In genomic region chr7:13185139-13185538, GRCh38 we compare ENCODE assay signal across 28 cellular contexts.
"Had no signal": no experiment of that assay in that cellular context is flagged by ENCODE, and none has a peak within 500 bp of the region (broad histone marks: within the 10 kb centered on the region; RNA-seq: fewer than 3 reads in every experiment).

No MANE protein-coding gene starts in this region.

- H3K9me3 ChIP-seq: esophagus muscularis mucosa, gastrocnemius medialis, heart left ventricle had no signal

- H3K4me1 ChIP-seq: foreskin keratinocyte had no signal

- H3K9me3 Mint-ChIP-seq: activated CD4-positive, alpha-beta memory T cell treated with anti-CD3 and anti-CD28 coated beads, Interleukin-2, amount 10 ng/mL, durations not matched to agents 7 days and 5 days; activated CD4-positive, alpha-beta T cell treated with anti-CD3 and anti-CD28 coated beads, Interleukin-2, amount 10 ng/mL, durations not matched to agents 7 days and 5 days; activated T-cell treated with anti-CD3 and anti-CD28 coated beads, Interleukin-2, amount 50 U/mL, for 4 hours; activated T-helper 17 cell treated with anti-CD3 and anti-CD28 coated beads, Interleukin-2, amount 50 U/mL, for 72 hours; central memory CD8-positive, alpha-beta T cell; dendritic cell treated with granulocyte-macrophage colony-stimulating factor and Interleukin-4, amounts not matched to agents 40 ng/mL and 50 ng/mL, for 4 days had no signal

- H3K36me3 Mint-ChIP-seq: activated naive CD8-positive, alpha-beta T cell had no signal

- H3K4me1 Mint-ChIP-seq: activated CD4-positive, alpha-beta memory T cell treated with anti-CD3 and anti-CD28 coated beads, Interleukin-2, amount 10 ng/mL, durations not matched to agents 7 days and 5 days; activated CD4-positive, alpha-beta T cell treated with anti-CD3 and anti-CD28 coated beads, Interleukin-2, amount 10 ng/mL, durations not matched to agents 7 days and 5 days; activated T-helper 17 cell treated with anti-CD3 and anti-CD28 coated beads, Interleukin-2, amount 50 U/mL, for 72 hours; central memory CD8-positive, alpha-beta T cell had no signal

- H3K27ac ChIP-seq: brain microvascular endothelial cell, coronary artery, dorsolateral prefrontal cortex, esophagus muscularis mucosa, foreskin keratinocyte, gastrocnemius medialis, heart left ventricle had no signal

- DNase-seq: activated CD4-positive, alpha-beta memory T cell treated with anti-CD3 and anti-CD28 coated beads, Interleukin-2, amount 10 ng/mL, durations not matched to agents 7 days and 5 days; activated CD4-positive, alpha-beta T cell treated with anti-CD3 and anti-CD28 coated beads for 1 hour; activated CD4-positive, alpha-beta T cell treated with anti-CD3 and anti-CD28 coated beads for 4 hours; activated CD4-positive, alpha-beta T cell treated with anti-CD3 and anti-CD28 coated beads, Interleukin-2, amount 10 ng/mL, durations not matched to agents 7 days and 5 days; activated CD4-positive, alpha-beta T cell treated with anti-CD3 and anti-CD28 coated beads, Interleukin-2, amount 50 U/mL, for 4 hours; activated CD8-positive, alpha-beta memory T cell treated with anti-CD3 and anti-CD28 coated beads, Interleukin-2, amount 50 U/mL, for 48 hours; activated effector memory CD4-positive, alpha-beta T cell treated with Interleukin-2 at 50 U/mL for 16 hours; activated gamma-delta T cell treated with Interleukin-2 at 50 U/mL for 16 hours; activated naive CD4-positive, alpha-beta T cell treated with anti-CD3 and anti-CD28 coated beads, Interleukin-2, amount 50 U/mL, for 16 hours; activated naive CD4-positive, alpha-beta T cell treated with Interleukin-2 at 50 U/mL for 16 hours; activated T-cell treated with anti-CD3 and anti-CD28 coated beads, Interleukin-2, amount 50 U/mL, for 4 hours; amniotic stem cell; anterior cingulate cortex; brain microvascular endothelial cell; dorsolateral prefrontal cortex; effector memory CD4-positive, alpha-beta T cell; erythroblast; foreskin keratinocyte; gastrocnemius medialis; glutamatergic neuron; heart left ventricle; T-helper 2 cell had no signal

- H3K27me3 Mint-ChIP-seq: activated CD4-positive, alpha-beta memory T cell treated with anti-CD3 and anti-CD28 coated beads, Interleukin-2, amount 10 ng/mL, durations not matched to agents 7 days and 5 days; activated CD4-positive, alpha-beta T cell treated with anti-CD3 and anti-CD28 coated beads, Interleukin-2, amount 10 ng/mL, durations not matched to agents 7 days and 5 days; activated naive CD8-positive, alpha-beta T cell; central memory CD8-positive, alpha-beta T cell; dendritic cell treated with granulocyte-macrophage colony-stimulating factor and Interleukin-4, amounts not matched to agents 40 ng/mL and 50 ng/mL, for 4 days had no signal

- H3K4me3 ChIP-seq: coronary artery, dorsolateral prefrontal cortex, esophagus muscularis mucosa, gastrocnemius medialis, heart left ventricle had no signal

- H3K27me3 ChIP-seq: brain microvascular endothelial cell, esophagus muscularis mucosa, foreskin keratinocyte, gastrocnemius medialis, heart left ventricle had no signal

- H3K36me3 ChIP-seq: brain microvascular endothelial cell, esophagus muscularis mucosa, gastrocnemius medialis, heart left ventricle had no signal

- ATAC-seq: activated T-cell treated with anti-CD3 and anti-CD28 coated beads, Interleukin-2, amount 50 U/mL, for 4 hours; activated T-helper 17 cell treated with anti-CD3 and anti-CD28 coated beads, Interleukin-2, amount 50 U/mL, for 72 hours; gastrocnemius medialis; heart left ventricle had no signal

- H3K4me3 Mint-ChIP-seq: activated CD4-positive, alpha-beta memory T cell treated with anti-CD3 and anti-CD28 coated beads, Interleukin-2, amount 10 ng/mL, durations not matched to agents 7 days and 5 days; activated CD4-positive, alpha-beta T cell treated with anti-CD3 and anti-CD28 coated beads, Interleukin-2, amount 10 ng/mL, durations not matched to agents 7 days and 5 days; activated naive CD8-positive, alpha-beta T cell; activated T-cell treated with anti-CD3 and anti-CD28 coated beads, Interleukin-2, amount 50 U/mL, for 4 hours; activated T-helper 17 cell treated with anti-CD3 and anti-CD28 coated beads, Interleukin-2, amount 50 U/mL, for 72 hours; central memory CD8-positive, alpha-beta T cell; dendritic cell treated with granulocyte-macrophage colony-stimulating factor and Interleukin-4, amounts not matched to agents 40 ng/mL and 50 ng/mL, for 4 days had no signal

- H3K27ac Mint-ChIP-seq: activated CD4-positive, alpha-beta memory T cell treated with anti-CD3 and anti-CD28 coated beads, Interleukin-2, amount 10 ng/mL, durations not matched to agents 7 days and 5 days; activated CD4-positive, alpha-beta T cell treated with anti-CD3 and anti-CD28 coated beads, Interleukin-2, amount 10 ng/mL, durations not matched to agents 7 days and 5 days; activated naive CD8-positive, alpha-beta T cell; activated T-helper 17 cell treated with anti-CD3 and anti-CD28 coated beads, Interleukin-2, amount 50 U/mL, for 72 hours; dendritic cell treated with granulocyte-macrophage colony-stimulating factor and Interleukin-4, amounts not matched to agents 40 ng/mL and 50 ng/mL, for 4 days had no signal
